In the genomic region with DNA sequence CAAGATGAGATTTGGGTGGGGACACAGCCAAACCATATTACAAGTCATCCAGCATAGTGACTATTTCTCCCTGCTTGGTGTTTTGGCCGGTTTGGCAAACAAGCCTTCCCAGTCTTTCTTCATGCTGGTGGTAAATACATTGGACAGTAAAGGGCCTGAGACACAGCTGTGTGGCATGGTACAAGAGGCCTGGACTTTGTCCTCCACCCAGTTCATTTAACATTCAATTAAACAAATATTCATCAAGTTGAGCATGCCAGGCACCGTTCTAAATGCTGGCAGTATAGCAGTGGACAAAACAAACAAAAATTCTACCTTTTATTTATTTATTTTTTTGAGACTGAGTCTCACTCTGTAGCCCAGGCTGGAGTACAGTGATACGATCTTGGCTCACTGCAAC, we compare ENCODE assay signal across 32 cellular contexts.
"Had no signal": no experiment of that assay in that cellular context is flagged by ENCODE, and none has a peak within 500 bp of the region (broad histone marks: within the 10 kb centered on the region; RNA-seq: fewer than 3 reads in every experiment).

No MANE protein-coding gene starts in this region.

- H3K36me3 Mint-ChIP-seq: activated CD4-positive, alpha-beta memory T cell treated with anti-CD3 and anti-CD28 coated beads for 36 hours; activated CD8-positive, alpha-beta memory T cell treated with anti-CD3 and anti-CD28 coated beads, Interleukin-2, amount 10 ng/mL, durations not matched to agents 7 days and 5 days; activated naive CD4-positive, alpha-beta T cell treated with anti-CD3 and anti-CD28 coated beads, Interleukin-2, amount 50 U/mL, for 24 hours; activated naive CD8-positive, alpha-beta T cell treated with anti-CD3 and anti-CD28 coated beads for 36 hours; brain had no signal

- H3K9me3 Mint-ChIP-seq: activated CD4-positive, alpha-beta memory T cell treated with anti-CD3 and anti-CD28 coated beads for 36 hours; activated CD4-positive, alpha-beta T cell treated with anti-CD3 and anti-CD28 coated beads, Interleukin-2, amount 10 ng/mL, durations not matched to agents 24 days and 14 days; activated naive CD4-positive, alpha-beta T cell treated with anti-CD3 and anti-CD28 coated beads for 36 hours; activated naive CD4-positive, alpha-beta T cell treated with anti-CD3 and anti-CD28 coated beads, Interleukin-2, amount 50 U/mL, for 24 hours; activated naive CD8-positive, alpha-beta T cell treated with anti-CD3 and anti-CD28 coated beads for 36 hours; activated naive CD8-positive, alpha-beta T cell treated with anti-CD3 and anti-CD28 coated beads, Interleukin-2, amount 50 U/mL, for 24 hours; activated T-helper 1 cell treated with anti-CD3 and anti-CD28 coated beads, Interleukin-12 subunit alpha, Interleukin-12 subunit beta, Interleukin-2, Interleukin-4 antibody, amounts not matched to agents 30 ng/mL and 10 ng/mL and 1 ng/mL, durations not matched to agents 14 hours and 24 hours and 36 hours; activated T-helper 2 cell treated with anti-CD3 and anti-CD28 coated beads, Interferon-gamma antibody, Interleukin-2, Interleukin-4, amounts not matched to agents 10 μg/mL and 5 μg/mL and 100 μg/mL, durations not matched to agents 14 hours and 24 hours and 36 hours had no signal

- H3K27me3 Mint-ChIP-seq: activated CD4-positive, alpha-beta memory T cell treated with anti-CD3 and anti-CD28 coated beads for 36 hours; activated CD4-positive, alpha-beta T cell treated with anti-CD3 and anti-CD28 coated beads for 36 hours; activated CD4-positive, alpha-beta T cell treated with anti-CD3 and anti-CD28 coated beads, Interleukin-2, amount 10 ng/mL, durations not matched to agents 24 days and 14 days; activated CD8-positive, alpha-beta memory T cell treated with anti-CD3 and anti-CD28 coated beads, Interleukin-2, amount 10 ng/mL, durations not matched to agents 7 days and 5 days; activated naive CD8-positive, alpha-beta T cell treated with anti-CD3 and anti-CD28 coated beads for 36 hours; activated naive CD8-positive, alpha-beta T cell treated with anti-CD3 and anti-CD28 coated beads, Interleukin-2, amount 50 U/mL, for 24 hours had no signal

- H3K4me1 Mint-ChIP-seq: activated CD4-positive, alpha-beta T cell treated with anti-CD3 and anti-CD28 coated beads for 36 hours; activated CD4-positive, alpha-beta T cell treated with anti-CD3 and anti-CD28 coated beads, Interleukin-2, amount 10 ng/mL, durations not matched to agents 24 days and 14 days; activated CD8-positive, alpha-beta memory T cell treated with anti-CD3 and anti-CD28 coated beads, Interleukin-2, amount 10 ng/mL, durations not matched to agents 7 days and 5 days; activated naive CD4-positive, alpha-beta T cell treated with anti-CD3 and anti-CD28 coated beads, Interleukin-2, amount 50 U/mL, for 24 hours; activated naive CD8-positive, alpha-beta T cell treated with anti-CD3 and anti-CD28 coated beads for 36 hours; activated naive CD8-positive, alpha-beta T cell treated with anti-CD3 and anti-CD28 coated beads, Interleukin-2, amount 50 U/mL, for 24 hours; brain had no signal

- H3K4me3 Mint-ChIP-seq: activated CD4-positive, alpha-beta memory T cell treated with anti-CD3 and anti-CD28 coated beads for 36 hours; activated CD4-positive, alpha-beta T cell treated with anti-CD3 and anti-CD28 coated beads for 36 hours; activated CD4-positive, alpha-beta T cell treated with anti-CD3 and anti-CD28 coated beads, Interleukin-2, amount 10 ng/mL, durations not matched to agents 24 days and 14 days; activated CD8-positive, alpha-beta memory T cell treated with anti-CD3 and anti-CD28 coated beads, Interleukin-2, amount 10 ng/mL, durations not matched to agents 7 days and 5 days; activated CD8-positive, alpha-beta T cell treated with anti-CD3 and anti-CD28 coated beads, Interleukin-2, amount 10 ng/mL, durations not matched to agents 7 days and 5 days; activated naive CD4-positive, alpha-beta T cell treated with anti-CD3 and anti-CD28 coated beads for 36 hours; activated naive CD4-positive, alpha-beta T cell treated with anti-CD3 and anti-CD28 coated beads, Interleukin-2, amount 50 U/mL, for 24 hours; activated naive CD8-positive, alpha-beta T cell treated with anti-CD3 and anti-CD28 coated beads for 36 hours; activated naive CD8-positive, alpha-beta T cell treated with anti-CD3 and anti-CD28 coated beads, Interleukin-2, amount 50 U/mL, for 24 hours; activated T-helper 1 cell treated with anti-CD3 and anti-CD28 coated beads, Interleukin-12 subunit alpha, Interleukin-12 subunit beta, Interleukin-2, Interleukin-4 antibody, amounts not matched to agents 30 ng/mL and 10 ng/mL and 1 ng/mL, durations not matched to agents 14 hours and 24 hours and 36 hours; brain had no signal

- DNase-seq: activated CD4-positive, alpha-beta memory T cell treated with anti-CD3 and anti-CD28 coated beads for 36 hours; activated CD4-positive, alpha-beta T cell treated with anti-CD3 and anti-CD28 coated beads for 36 hours; activated CD4-positive, alpha-beta T cell treated with anti-CD3 and anti-CD28 coated beads, Interleukin-2, amount 10 ng/mL, durations not matched to agents 24 days and 14 days; activated CD4-positive, CD25-positive, alpha-beta regulatory T cell; activated CD4-positive, CD25-positive, alpha-beta regulatory T cell treated with anti-CD3 and anti-CD28 coated beads, Interleukin-2, amount 50 U/mL, for 72 hours; activated CD8-positive, alpha-beta memory T cell treated with anti-CD3 and anti-CD28 coated beads, Interleukin-2, amount 10 ng/mL, durations not matched to agents 7 days and 5 days; activated CD8-positive, alpha-beta memory T cell treated with anti-CD3 and anti-CD28 coated beads, Interleukin-2, amount 50 U/mL, for 4 hours; activated CD8-positive, alpha-beta T cell treated with anti-CD3 and anti-CD28 coated beads, Interleukin-2, amount 10 ng/mL, durations not matched to agents 7 days and 5 days; activated effector memory CD4-positive, alpha-beta T cell treated with anti-CD3 and anti-CD28 coated beads, Interleukin-2, amount 50 U/mL, for 16 hours; activated naive CD4-positive, alpha-beta T cell treated with anti-CD3 and anti-CD28 coated beads for 36 hours; activated naive CD8-positive, alpha-beta T cell treated with anti-CD3 and anti-CD28 coated beads for 36 hours; activated naive CD8-positive, alpha-beta T cell treated with anti-CD3 and anti-CD28 coated beads, Interleukin-2, amount 50 U/mL, for 24 hours; activated T-cell treated with anti-CD3 and anti-CD28 coated beads, Interleukin-2, amount 50 U/mL, for 1 hour; activated T-cell treated with anti-CD3 and anti-CD28 coated beads, Interleukin-2, amount 50 U/mL, for 48 hours; adrenal gland; amygdala; aorta; central memory CD4-positive, alpha-beta T cell; cerebellar nuclear complex; colonic mucosa; effector CD8-positive, alpha-beta T cell; esophagus squamous epithelium; foreskin melanocyte; T-helper 2 cell had no signal

- H3K27ac Mint-ChIP-seq: activated CD4-positive, alpha-beta memory T cell treated with anti-CD3 and anti-CD28 coated beads for 36 hours; activated CD4-positive, alpha-beta T cell treated with anti-CD3 and anti-CD28 coated beads for 36 hours; activated CD4-positive, alpha-beta T cell treated with anti-CD3 and anti-CD28 coated beads, Interleukin-2, amount 10 ng/mL, durations not matched to agents 24 days and 14 days; activated CD8-positive, alpha-beta memory T cell treated with anti-CD3 and anti-CD28 coated beads, Interleukin-2, amount 10 ng/mL, durations not matched to agents 7 days and 5 days; activated CD8-positive, alpha-beta T cell treated with anti-CD3 and anti-CD28 coated beads, Interleukin-2, amount 10 ng/mL, durations not matched to agents 7 days and 5 days; activated naive CD4-positive, alpha-beta T cell treated with anti-CD3 and anti-CD28 coated beads for 36 hours; activated naive CD8-positive, alpha-beta T cell treated with anti-CD3 and anti-CD28 coated beads for 36 hours; activated naive CD8-positive, alpha-beta T cell treated with anti-CD3 and anti-CD28 coated beads, Interleukin-2, amount 50 U/mL, for 24 hours; activated T-helper 1 cell treated with anti-CD3 and anti-CD28 coated beads, Interleukin-12 subunit alpha, Interleukin-12 subunit beta, Interleukin-2, Interleukin-4 antibody, amounts not matched to agents 30 ng/mL and 10 ng/mL and 1 ng/mL, durations not matched to agents 14 hours and 24 hours and 36 hours; activated T-helper 2 cell treated with anti-CD3 and anti-CD28 coated beads, Interferon-gamma antibody, Interleukin-2, Interleukin-4, amounts not matched to agents 10 μg/mL and 5 μg/mL and 100 μg/mL, durations not matched to agents 14 hours and 24 hours and 36 hours had no signal

- H3K9me3 ChIP-seq: adrenal gland, colonic mucosa had no signal

- H3K27ac ChIP-seq: adrenal gland, breast epithelium, cardiac muscle cell, colonic mucosa, epithelial cell of prostate, esophagus squamous epithelium, gastroesophageal sphincter had no signal

- H3K4me1 ChIP-seq: adrenal gland, breast epithelium, colonic mucosa, esophagus squamous epithelium, gastroesophageal sphincter had no signal

- H3K27me3 ChIP-seq: adrenal gland, breast epithelium, cardiac muscle cell, colonic mucosa, esophagus squamous epithelium, gastroesophageal sphincter had no signal

- ATAC-seq: activated CD4-positive, alpha-beta T cell treated with anti-CD3 and anti-CD28 coated beads for 36 hours; activated CD8-positive, alpha-beta memory T cell treated with anti-CD3 and anti-CD28 coated beads, Interleukin-2, amount 10 ng/mL, durations not matched to agents 7 days and 5 days; activated CD8-positive, alpha-beta T cell treated with anti-CD3 and anti-CD28 coated beads, Interleukin-2, amount 10 ng/mL, durations not matched to agents 7 days and 5 days; activated naive CD8-positive, alpha-beta T cell treated with anti-CD3 and anti-CD28 coated beads, Interleukin-2, amount 50 U/mL, for 24 hours; gastroesophageal sphincter had no signal

- H3K4me3 ChIP-seq: adrenal gland, breast epithelium, cardiac muscle cell, colonic mucosa, esophagus squamous epithelium, gastroesophageal sphincter had no signal

- H3K36me3 ChIP-seq: adrenal gland, breast epithelium, cardiac muscle cell, colonic mucosa, esophagus squamous epithelium, gastroesophageal sphincter had no signal
